In genomic region chr1:35558374-35559316, GRCh38 we compare ENCODE assay signal across 1 cellular context.
A peak's percentile ranks its signal among the peaks of the same experiment; 100 is the strongest.
TF ChIP-seq lines count a peak whose summit lies in the region.

No MANE protein-coding gene starts in this region.

TF ChIP-seq in HEK293, 187 proteins besides CTCF, POLR2A, EP300 and RAD21 (continued from another document):
- TF ChIP-seq ZNF692 (tag by site-specific recombination; IDR thresholded peaks at IDR 0.05) (peak; percentile 21; the same call in 1 of the 2 replicates), ZBTB17 (tag by site-specific recombination; IDR thresholded peaks at IDR 0.05) (0 out of 2 replicates have a peak, but pooled peaks have one; percentile 9), SP2 (tag by site-specific recombination; IDR thresholded peaks at IDR 0.05) (peak; percentile 64), ZBTB44 (tag by site-specific recombination; IDR thresholded peaks at IDR 0.05) (peak; percentile 92), SCRT1 (tag by site-specific recombination; IDR thresholded peaks at IDR 0.05; ENCODE audit: borderline replicate concordance) (no peak), SP3 (tag by site-specific recombination; IDR thresholded peaks at IDR 0.05) (peak; percentile 61), FEZF1 (tag by site-specific recombination; IDR thresholded peaks at IDR 0.05) (no peak), HIC1 (tag by site-specific recombination; IDR thresholded peaks at IDR 0.05) (0 out of 2 replicates have a peak, but pooled peaks have one; percentile 11), EGR2 (tag by site-specific recombination; IDR thresholded peaks at IDR 0.05; ENCODE audit: low read depth) (peak; percentile 47), ZNF426 (tag by site-specific recombination; IDR thresholded peaks at IDR 0.05) (no peak), ZFHX2 (tag by site-specific recombination; conservative IDR thresholded peaks at IDR 0.05) (peak; percentile 51), ZXDB (tag by site-specific recombination; IDR thresholded peaks at IDR 0.05) (no peak), ZNF561 (tag by site-specific recombination; IDR thresholded peaks at IDR 0.05; ENCODE audit: borderline replicate concordance) (peak; percentile 14; the same call in 1 of the 2 replicates), KLF9 (tag by site-specific recombination; IDR thresholded peaks at IDR 0.05; ENCODE audit: low read depth) (no peak), ZNF223 (tag by site-specific recombination; IDR thresholded peaks at IDR 0.05) (peak; percentile 8; the same call in 1 of the 2 replicates), KLF8 (tag by site-specific recombination; IDR thresholded peaks at IDR 0.05) (no peak)
- TF ChIP-seq, protein P1, sequence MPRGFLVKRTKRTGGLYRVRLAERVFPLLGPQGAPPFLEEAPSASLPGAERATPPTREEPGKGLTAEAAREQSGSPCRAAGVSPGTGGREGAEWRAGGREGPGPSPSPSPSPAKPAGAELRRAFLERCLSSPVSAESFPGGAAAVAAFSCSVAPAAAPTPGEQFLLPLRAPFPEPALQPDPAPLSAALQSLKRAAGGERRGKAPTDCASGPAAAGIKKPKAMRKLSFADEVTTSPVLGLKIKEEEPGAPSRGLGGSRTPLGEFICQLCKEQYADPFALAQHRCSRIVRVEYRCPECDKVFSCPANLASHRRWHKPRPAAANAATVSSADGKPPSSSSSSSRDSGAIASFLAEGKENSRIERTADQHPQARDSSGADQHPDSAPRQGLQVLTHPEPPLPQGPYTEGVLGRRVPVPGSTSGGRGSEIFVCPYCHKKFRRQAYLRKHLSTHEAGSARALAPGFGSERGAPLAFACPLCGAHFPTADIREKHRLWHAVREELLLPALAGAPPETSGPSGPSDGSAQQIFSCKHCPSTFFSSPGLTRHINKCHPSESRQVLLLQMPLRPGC (tag by site-specific recombination; IDR thresholded peaks at IDR 0.05): no peak
- TF ChIP-seq, protein P2, sequence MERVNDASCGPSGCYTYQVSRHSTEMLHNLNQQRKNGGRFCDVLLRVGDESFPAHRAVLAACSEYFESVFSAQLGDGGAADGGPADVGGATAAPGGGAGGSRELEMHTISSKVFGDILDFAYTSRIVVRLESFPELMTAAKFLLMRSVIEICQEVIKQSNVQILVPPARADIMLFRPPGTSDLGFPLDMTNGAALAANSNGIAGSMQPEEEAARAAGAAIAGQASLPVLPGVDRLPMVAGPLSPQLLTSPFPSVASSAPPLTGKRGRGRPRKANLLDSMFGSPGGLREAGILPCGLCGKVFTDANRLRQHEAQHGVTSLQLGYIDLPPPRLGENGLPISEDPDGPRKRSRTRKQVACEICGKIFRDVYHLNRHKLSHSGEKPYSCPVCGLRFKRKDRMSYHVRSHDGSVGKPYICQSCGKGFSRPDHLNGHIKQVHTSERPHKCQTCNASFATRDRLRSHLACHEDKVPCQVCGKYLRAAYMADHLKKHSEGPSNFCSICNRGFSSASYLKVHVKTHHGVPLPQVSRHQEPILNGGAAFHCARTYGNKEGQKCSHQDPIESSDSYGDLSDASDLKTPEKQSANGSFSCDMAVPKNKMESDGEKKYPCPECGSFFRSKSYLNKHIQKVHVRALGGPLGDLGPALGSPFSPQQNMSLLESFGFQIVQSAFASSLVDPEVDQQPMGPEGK (tag by site-specific recombination; IDR thresholded peaks at IDR 0.05): peak; percentile 25; the same call in 1 of the 2 replicates
TF ChIP-seq in HEK293: peak in this region for 16.
